13 cellular contexts compared by ENCODE assay signal in genomic region chr12:68638721-68639395, GRCh38. TPM values are rescaled to one million over a fixed set of nuclear protein-coding genes. Genes with fewer than 3 reads are reported as not detected.
A peak's percentile ranks its signal among the peaks of the same experiment; 100 is the strongest.
DNase-seq lines count a peak whose midpoint lies in the region; ATAC-seq and TF ChIP-seq lines count a peak whose summit lies in the region.
"Had no signal": no experiment of that assay in that cellular context is flagged by ENCODE, and none has a peak within 500 bp of the region (broad histone marks: within the 10 kb centered on the region; RNA-seq: fewer than 3 reads in every experiment).

No MANE protein-coding gene starts in this region.

- no peak overlapping the region for H2AFZ ChIP-seq in mesenchymal stem cell (ENCODE audit: low read depth, low read length)

- H3K4me3 Mint-ChIP-seq in activated naive CD8-positive, alpha-beta T cell, result peak overlapping the region; percentile 55
- no peak overlapping the region for H3K4me3 Mint-ChIP-seq in progenitor cell of endocrine pancreas (ENCODE audit: low read depth)

- no peaks in the 10 kb centered on the region for H3K79me1 ChIP-seq in mesenchymal stem cell (replicated peaks; ENCODE audit: low read length, poor library complexity, severe bottlenecking)

- H3K36me3 Mint-ChIP-seq in activated naive CD8-positive, alpha-beta T cell, result peaks cover 6% of the 10 kb centered on the region
- H3K36me3 Mint-ChIP-seq in progenitor cell of endocrine pancreas (ENCODE audit: insufficient read depth), result peaks cover 4% of the 10 kb centered on the region
- H3K36me3 Mint-ChIP-seq in activated naive CD4-positive, alpha-beta T cell treated with anti-CD3 and anti-CD28 coated beads, Interleukin-2, amount 50 U/mL, for 72 hours, result peaks cover 0 to 15% of the 10 kb centered on the region in 2 donors

- no peaks in the 10 kb centered on the region for H3K27me3 Mint-ChIP-seq in activated naive CD8-positive, alpha-beta T cell
- H3K27me3 Mint-ChIP-seq in progenitor cell of endocrine pancreas, result no peaks in the 10 kb centered on the region

- H3K27ac ChIP-seq in BLaER1 (peak overlapping the region; percentile 23; the same call in 1 of the 2 replicates), mesenchymal stem cell (ENCODE audit: low read length, poor library complexity, severe bottlenecking) (no peak overlapping the region)
- H3K27ac ChIP-seq: prostate gland, tibial nerve had no signal

- H3K36me3 ChIP-seq in BLaER1 (peaks cover 22% of the 10 kb centered on the region), mesenchymal stem cell (ENCODE audit: control insufficient read depth in 1 of 2, insufficient read depth in 2 of 2, low read depth in 1 of 2, low read length in 2 of 2) (peaks cover 7 to 16% of the 10 kb centered on the region in 2 experiments)
- H3K36me3 ChIP-seq: prostate gland had no signal

- H3K9ac ChIP-seq in BLaER1 (no peak overlapping the region), mesenchymal stem cell (ENCODE audit: low read length) (no peak overlapping the region)

- H2BK12ac ChIP-seq in mesenchymal stem cell (ENCODE audit: low read length in 2 of 2), result no peak overlapping the region

- no peak overlapping the region for H2BK15ac ChIP-seq in mesenchymal stem cell (ENCODE audit: low read depth, poor library complexity, severe bottlenecking)

- H3K4me2 ChIP-seq in BLaER1 (peak overlapping the region; percentile 58), mesenchymal stem cell (ENCODE audit: low read length, poor library complexity, severe bottlenecking) (no peak overlapping the region)

- intact Hi-C loops in sciatic nerve (cut with DNase I), result no loop called here

- no peaks in the 10 kb centered on the region for H3K9me3 ChIP-seq in BLaER1
- H3K9me3 ChIP-seq in mesenchymal stem cell (ENCODE audit: control insufficient read depth, low read length), result no peaks in the 10 kb centered on the region
- H3K9me3 ChIP-seq: prostate gland, tibial nerve had no signal

- no peak overlapping the region for H4K91ac ChIP-seq in mesenchymal stem cell (ENCODE audit: low read length)

- H3K4me3 ChIP-seq in BLaER1 (no peak overlapping the region), mesenchymal stem cell (ENCODE audit: insufficient read depth in 1 of 2, low read depth in 1 of 2, low read length in 2 of 2) (no peak overlapping the region)
- H3K4me3 ChIP-seq: prostate gland, tibial nerve had no signal

- no peak overlapping the region for H3K18ac ChIP-seq in mesenchymal stem cell (ENCODE audit: low read depth in 1 of 2, low read length in 2 of 2)

- H3K4me1 ChIP-seq in BLaER1 (peaks cover 82% of the 10 kb centered on the region), mesenchymal stem cell (ENCODE audit: control insufficient read depth, insufficient read depth, low read depth, low read length) (peaks cover 5% of the 10 kb centered on the region)
- H3K4me1 ChIP-seq: prostate gland had no signal

- H2BK120ac ChIP-seq in mesenchymal stem cell (ENCODE audit: low read depth, low read length), result no peak overlapping the region

- ATAC-seq in activated naive CD4-positive, alpha-beta T cell treated with anti-CD3 and anti-CD28 coated beads, Interleukin-2, amount 50 U/mL, for 72 hours, result no peak
- ATAC-seq in sciatic nerve, result no peak

- no peak overlapping the region for H2BK5ac ChIP-seq in mesenchymal stem cell (ENCODE audit: low read depth, low read length, poor library complexity, severe bottlenecking)

- no peaks in the 10 kb centered on the region for H3K9me3 Mint-ChIP-seq in activated naive CD8-positive, alpha-beta T cell (ENCODE audit: low read depth)
- no peaks in the 10 kb centered on the region for H3K9me3 Mint-ChIP-seq in progenitor cell of endocrine pancreas (ENCODE audit: low read depth)
- H3K9me3 Mint-ChIP-seq in activated naive CD4-positive, alpha-beta T cell treated with anti-CD3 and anti-CD28 coated beads, Interleukin-2, amount 50 U/mL, for 72 hours, result no peaks in the 10 kb centered on the region

- H4K20me1 ChIP-seq in BLaER1, result peaks cover 100% of the 10 kb centered on the region

- peaks cover 92% of the 10 kb centered on the region for H3K4me1 Mint-ChIP-seq in activated naive CD8-positive, alpha-beta T cell (ENCODE audit: low read depth)
- H3K4me1 Mint-ChIP-seq in progenitor cell of endocrine pancreas (ENCODE audit: low read depth), result peaks cover 14% of the 10 kb centered on the region

- H3K14ac ChIP-seq in mesenchymal stem cell (ENCODE audit: low read length in 2 of 2), result no peak overlapping the region

- H3K27me3 ChIP-seq in BLaER1, result no peaks in the 10 kb centered on the region
- no peaks in the 10 kb centered on the region for H3K27me3 ChIP-seq in mesenchymal stem cell (ENCODE audit: control insufficient read depth in 1 of 2, insufficient read depth in 1 of 2, low read length in 2 of 2)
- H3K27me3 ChIP-seq: tibial nerve had no signal

- H3K4ac ChIP-seq in mesenchymal stem cell (ENCODE audit: low read depth in 1 of 2, low read length in 2 of 2), result no peak overlapping the region

- no peak for TF ChIP-seq CTCF in progenitor cell of endocrine pancreas (IDR thresholded peaks at IDR 0.05; ENCODE audit: unreplicated experiment)

- H3K23ac ChIP-seq in mesenchymal stem cell (ENCODE audit: low read length in 2 of 2), result no peak overlapping the region

- H4K8ac ChIP-seq in mesenchymal stem cell (ENCODE audit: low read length), result no peak overlapping the region

- H3K27ac Mint-ChIP-seq in activated naive CD8-positive, alpha-beta T cell, result peak overlapping the region; percentile 74
- H3K27ac Mint-ChIP-seq in progenitor cell of endocrine pancreas, result no peak overlapping the region
- H3K27ac Mint-ChIP-seq in activated naive CD4-positive, alpha-beta T cell treated with anti-CD3 and anti-CD28 coated beads, Interleukin-2, amount 50 U/mL, for 72 hours, result no peak overlapping the region

- peak; percentile 54 for DNase-seq in HCEC 1CT
- peak; percentile 30 for DNase-seq in mesenchymal stem cell
- no peak for DNase-seq in DMS53 treated with DMSO at 0.1 percent for 48 hours (lab: John Stamatoyannopoulos, UW; ENCODE audit: unreplicated experiment)
- DNase-seq in progenitor cell of endocrine pancreas (ENCODE audit: low spot score, unreplicated experiment), result no peak
- DNase-seq in activated naive CD4-positive, alpha-beta T cell treated with anti-CD3 and anti-CD28 coated beads, Interleukin-2, amount 50 U/mL, for 72 hours (ENCODE audit: low spot score in 2 of 2), result no peak
- no peak for DNase-seq in sciatic nerve (ENCODE audit: low spot score)
- DNase-seq: activated gamma-delta T cell, EL, NCI-H446 treated with DMSO at 0.1 percent for 48 hours had no signal

- 84% methylated on average over 9 of the region's 12 CpGs for WGBS in mesenchymal stem cell

- H2AK5ac ChIP-seq in mesenchymal stem cell (ENCODE audit: low read length, severe bottlenecking), result no peak overlapping the region

RNA-seq across cellular contexts. Expression of gene RAP1B, which starts 28.2 kb away (rescaled TPM):
- polyA plus RNA-seq in mesenchymal stem cell (2013, experiment 1 of 2), result 219 TPM
- 229 TPM for polyA plus RNA-seq in mesenchymal stem cell (2013, experiment 2 of 2)
- total RNA-seq in progenitor cell of endocrine pancreas (81.8 and 83.6 TPM in 2 replicates), sciatic nerve (172 TPM)
- total RNA-seq in activated naive CD4-positive, alpha-beta T cell treated with anti-CD3 and anti-CD28 coated beads, Interleukin-2, amount 50 U/mL, for 72 hours, result 100 to 1,000 TPM; 182 to 232 TPM

RNA-seq across cellular contexts. Expression of gene NUP107, which starts 47.9 kb away (rescaled TPM):
- polyA plus RNA-seq in mesenchymal stem cell (2013, experiment 1 of 2), result 19.4 TPM
- polyA plus RNA-seq in mesenchymal stem cell (2013, experiment 2 of 2), result 20.8 TPM
- total RNA-seq in progenitor cell of endocrine pancreas, result 80.7 and 86.8 TPM in 2 replicates
- 100 to 1,000 TPM; 156 to 159 TPM for total RNA-seq in activated naive CD4-positive, alpha-beta T cell treated with anti-CD3 and anti-CD28 coated beads, Interleukin-2, amount 50 U/mL, for 72 hours
- total RNA-seq in sciatic nerve, result 51.4 TPM

Comparison
In these comparisons a context has a peak if more than half of its experiments do, and no peak if none do; other contexts are left out.
1. DNase-seq: peak in HCEC 1CT (single experiment) and mesenchymal stem cell (single experiment); none in DMS53 treated with DMSO at 0.1 percent for 48 hours (single experiment), progenitor cell of endocrine pancreas (single experiment), activated naive CD4-positive, alpha-beta T cell treated with anti-CD3 and anti-CD28 coated beads, Interleukin-2, amount 50 U/mL, for 72 hours (0 of 2) and sciatic nerve (single experiment).